Comparison of ENCODE assay signal across 8 cellular contexts in the genomic region with DNA sequence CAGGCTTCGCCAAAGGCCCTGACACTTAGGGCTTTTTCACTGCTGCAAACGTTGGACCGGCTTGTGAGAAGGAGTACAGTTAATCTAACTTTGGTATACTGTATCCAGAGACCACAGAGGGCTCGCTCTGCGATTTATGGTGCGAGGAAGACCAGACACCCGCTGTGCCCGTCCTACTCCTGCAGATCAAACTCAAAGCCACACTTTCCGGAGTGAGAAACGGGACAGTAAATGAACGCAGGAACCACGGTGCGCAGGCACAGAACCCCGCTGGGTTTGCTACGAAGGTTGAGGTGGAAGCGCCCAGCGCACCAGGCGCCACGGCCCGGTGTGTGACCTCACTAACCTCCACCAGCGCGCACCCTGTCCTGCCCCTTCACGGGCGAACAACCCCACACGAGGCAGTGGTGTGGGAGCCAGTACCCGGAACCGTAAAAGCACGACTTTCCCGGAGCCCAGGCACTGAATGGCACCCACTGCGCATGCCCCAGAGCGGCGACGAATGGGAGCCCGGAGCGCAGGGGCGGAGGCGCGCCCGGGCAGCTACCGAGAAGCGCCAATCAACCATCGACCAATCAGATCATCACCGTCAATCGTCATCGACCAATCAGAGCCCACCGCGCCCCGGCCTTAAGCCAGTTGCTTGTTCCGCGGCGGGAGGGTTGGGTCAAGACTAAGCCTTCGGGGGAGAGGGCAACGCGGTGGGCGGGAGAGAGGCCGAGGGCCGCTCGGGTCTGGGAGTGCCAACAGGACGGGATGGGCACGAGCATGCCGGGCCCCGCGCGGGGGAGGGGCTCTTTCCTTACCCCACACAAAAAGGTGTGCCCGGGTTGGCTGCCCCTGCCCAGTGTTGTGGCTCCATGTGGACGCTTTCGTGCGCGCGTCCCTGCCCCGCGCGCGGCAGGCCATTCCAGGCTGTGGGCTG. TPM values are rescaled to one million over a fixed set of nuclear protein-coding genes. Genes with fewer than 3 reads are reported as not detected.
DNase-seq lines count a peak whose midpoint lies in the region; ATAC-seq and TF ChIP-seq lines count a peak whose summit lies in the region.

No MANE protein-coding gene starts in this region.

- H3K4me3 ChIP-seq in mesodermal cell (ENCODE audit: extremely low read depth, insufficient read depth, low read length, poor library complexity, severe bottlenecking) = peak overlapping the region; percentile 49

- peak; percentile 95 for ATAC-seq in GM21390 (IDR thresholded peaks at IDR 0.05; ENCODE audit: unreplicated experiment)

- H3K4me3 Mint-ChIP-seq in endothelial cell (ENCODE audit: unreplicated experiment) = peak overlapping the region; percentile 91

- no peaks in the 10 kb centered on the region for H3K36me3 ChIP-seq in mesodermal cell (ENCODE audit: control insufficient read depth, insufficient read depth, low read length)

- no peak overlapping the region for H3K27ac Mint-ChIP-seq in endothelial cell (ENCODE audit: unreplicated experiment)

- no peaks in the 10 kb centered on the region for H3K9me3 Mint-ChIP-seq in endothelial cell (ENCODE audit: unreplicated experiment)

- no peak for TF ChIP-seq CTCF in endothelial cell (IDR thresholded peaks at IDR 0.05; ENCODE audit: unreplicated experiment)

- H3K27ac ChIP-seq in mesodermal cell (ENCODE audit: low read depth, low read length, severe bottlenecking) = peak overlapping the region; percentile 57

- DNase-seq in Caki2 (ENCODE audit: low read depth) (peak; percentile 91), HUDEP-2 (lab: John Stamatoyannopoulos, UW; ENCODE audit: unreplicated experiment in 76 of 76) (peak; percentile 7 to 92 (median 85)), NOMO-1 treated with dmso at 0.1 percent for 144 hours (lab: John Stamatoyannopoulos, UW; ENCODE audit: unreplicated experiment) (peak; percentile 87), endothelial cell (ENCODE audit: low spot score) (peak; percentile 82)
- peak; percentile 61 for DNase-seq in activated CD8-positive, alpha-beta memory T cell treated with anti-CD3 and anti-CD28 coated beads, Interleukin-2, amount 50 U/mL, for 1 hour (ENCODE audit: extremely low read depth)
- DNase-seq in stimulated activated CD8-positive, alpha-beta memory T cell treated with anti-CD3 and anti-CD28 coated beads, Interleukin-15, amount 100 ng/mL, for 24 hours (ENCODE audit: low read depth) = peak; percentile 59

- H3K4me1 Mint-ChIP-seq in endothelial cell (ENCODE audit: unreplicated experiment) = no peaks in the 10 kb centered on the region

- no peaks in the 10 kb centered on the region for H3K9me3 ChIP-seq in mesodermal cell (ENCODE audit: control insufficient read depth, low read length)

- H3K4me1 ChIP-seq in mesodermal cell (ENCODE audit: control insufficient read depth, insufficient read depth, low read length, poor library complexity, severe bottlenecking) = no peaks in the 10 kb centered on the region

- 0% methylated on average over 10 to 19 of the region's 74 CpGs for WGBS in mesodermal cell (ENCODE audit: insufficient coverage in 2 of 2), 2 experiments

- in situ Hi-C loops in Caki2 (cut with HindIII; ENCODE audit: low pct_unique_long_range_greater_than_20kb, low sequenced_read_pairs) = no loop called here

- H3K36me3 Mint-ChIP-seq in endothelial cell (ENCODE audit: low read depth, unreplicated experiment) = no peaks in the 10 kb centered on the region

- peaks cover 2% of the 10 kb centered on the region for H3K27me3 Mint-ChIP-seq in endothelial cell (ENCODE audit: unreplicated experiment)

RNA-seq across cellular contexts. Expression of gene WDR45, which starts 21.3 kb away (rescaled TPM):
- 22.3 and 34.1 TPM in 2 replicates for total RNA-seq in Caki2 (2014; rRNA removed; shearing (Covaris generic); ENCODE audit: low replicate concordance)
- total RNA-seq in endothelial cell (ENCODE audit: unreplicated experiment) = 46.4 TPM
- 48.8 TPM for polyA plus RNA-seq in mesodermal cell (2013, experiment 1 of 2)
- 48.2 TPM for polyA plus RNA-seq in mesodermal cell (2013, experiment 2 of 2)

RNA-seq across cellular contexts. Expression of gene GPKOW, which starts 22.6 kb away (rescaled TPM):
- 32.6 and 46.4 TPM in 2 replicates for total RNA-seq in Caki2 (2014; rRNA removed; shearing (Covaris generic); ENCODE audit: low replicate concordance)
- total RNA-seq in endothelial cell (ENCODE audit: unreplicated experiment) = 28.8 TPM
- polyA plus RNA-seq in mesodermal cell (2013, experiment 1 of 2) = 26.7 TPM
- polyA plus RNA-seq in mesodermal cell (2013, experiment 2 of 2) = 24.6 TPM

RNA-seq across cellular contexts. Expression of gene PRAF2, which starts 27.2 kb away (rescaled TPM):
- total RNA-seq in Caki2 (2014; rRNA removed; shearing (Covaris generic); ENCODE audit: low replicate concordance) = 1.9 and 4.4 TPM in 2 replicates
- total RNA-seq in endothelial cell (ENCODE audit: unreplicated experiment) = 22.3 TPM
- polyA plus RNA-seq in mesodermal cell (2013, experiment 1 of 2) = 38.9 TPM
- 43.6 TPM for polyA plus RNA-seq in mesodermal cell (2013, experiment 2 of 2)

RNA-seq across cellular contexts. Expression of gene CCDC120, which starts 42.2 kb away (rescaled TPM):
- total RNA-seq in Caki2 (2014; rRNA removed; shearing (Covaris generic); ENCODE audit: low replicate concordance) = not detected in 2 replicates
- 22.5 TPM for total RNA-seq in endothelial cell (ENCODE audit: unreplicated experiment)
- polyA plus RNA-seq in mesodermal cell (2013, experiment 1 of 2) = 7.3 TPM
- 6.2 TPM for polyA plus RNA-seq in mesodermal cell (2013, experiment 2 of 2)

RNA-seq across cellular contexts. Expression of gene TFE3, which starts 57.8 kb away (rescaled TPM):
- total RNA-seq in Caki2 (2014; rRNA removed; shearing (Covaris generic); ENCODE audit: low replicate concordance) = 42.5 and 74.2 TPM in 2 replicates
- 31.0 TPM for total RNA-seq in endothelial cell (ENCODE audit: unreplicated experiment)
- 33.5 TPM for polyA plus RNA-seq in mesodermal cell (2013, experiment 1 of 2)
- 29.4 TPM for polyA plus RNA-seq in mesodermal cell (2013, experiment 2 of 2)

Comparison
In these comparisons a context has a peak if more than half of its experiments do, and no peak if none do; other contexts are left out.
1. Peak in every context shown above with its lines: DNase-seq, ATAC-seq, H3K4me3 ChIP-seq and H3K27ac ChIP-seq.